In genomic region chr14:59275668-59276067, GRCh38 we compare ENCODE assay signal across 8 cellular contexts.
A peak's percentile ranks its signal among the peaks of the same experiment; 100 is the strongest.
DNase-seq lines count a peak whose midpoint lies in the region; ATAC-seq and TF ChIP-seq lines count a peak whose summit lies in the region.

No MANE protein-coding gene starts in this region.

- TF ChIP-seq CTCF in Panc1 (IDR thresholded peaks at IDR 0.05) (no peak), fibroblast of lung (conservative IDR thresholded peaks at IDR 0.05 in 1 of 2, IDR thresholded peaks at IDR 0.05 in 1 of 2; ENCODE audit: low read depth in 1 of 2, low read length in 2 of 2) (no peak), stomach (IDR thresholded peaks at IDR 0.05) (no peak), ovary (IDR thresholded peaks at IDR 0.05) (no peak)

- POLR2A ChIA-PET in Panc1 (lab: Charles Lee) = no interaction called here

- H3K27ac Mint-ChIP-seq in activated T-cell treated with anti-CD3 and anti-CD28 coated beads, Interleukin-2, amount 50 U/mL, for 72 hours = peak overlapping the region; percentile 76

- intact Hi-C loops in Panc1 (cut with micrococcal nuclease; ENCODE audit: unreplicated experiment) (no loop called here), stomach (cut with DNase I; ENCODE audit: low total_unique reads) (no loop called here), ovary (cut with DNase I) (no loop called here)

- H3K4me1 ChIP-seq in Panc1 (ENCODE audit: control insufficient read depth, insufficient read depth, low read length) = peaks cover 11% of the 10 kb centered on the region
- peaks cover 40% of the 10 kb centered on the region for H3K4me1 ChIP-seq in fibroblast of lung (ENCODE audit: control insufficient read depth, extremely low read depth, insufficient read depth, low read length)
- peaks cover 0 to 51% (median 22%) of the 10 kb centered on the region in 4 donors for H3K4me1 ChIP-seq in stomach
- peaks cover 12% of the 10 kb centered on the region for H3K4me1 ChIP-seq in ovary (ENCODE audit: insufficient read depth)

- peak in 1 of 2 donors; percentile 14 for DNase-seq in activated T-cell treated with anti-CD3 and anti-CD28 coated beads, Interleukin-2, amount 50 U/mL, for 72 hours
- DNase-seq in activated T-cell treated with anti-CD3 and anti-CD28 coated beads, Interleukin-2, amount 50 U/mL, for 1 hour = no peak
- DNase-seq in Panc1 (ENCODE audit: low read depth, low spot score) (peak; percentile 75), fibroblast of lung (ENCODE audit: low read depth in 2 of 2) (peak; percentile 88 to 94), stomach (no peak), ovary (no peak)
- DNase-seq in stimulated activated naive CD4-positive, alpha-beta T cell (lab: John Stamatoyannopoulos, UW) = no peak

- H3K9me3 ChIP-seq in Panc1 (ENCODE audit: control insufficient read depth, insufficient read depth, low read depth, low read length) = no peaks in the 10 kb centered on the region; the same call in 1 of the 2 replicates
- H3K9me3 ChIP-seq in fibroblast of lung (ENCODE audit: control insufficient read depth, insufficient read depth, low read depth, low read length) = no peaks in the 10 kb centered on the region
- no peaks in the 10 kb centered on the region for H3K9me3 ChIP-seq in stomach
- no peaks in the 10 kb centered on the region for H3K9me3 ChIP-seq in ovary

- no peak overlapping the region for H3K4me2 ChIP-seq in fibroblast of lung (ENCODE audit: extremely low read depth, insufficient read depth, low read length)

- H3K4me3 ChIP-seq in Panc1 (ENCODE audit: low read depth in 2 of 2, low read length in 2 of 2) = no peak overlapping the region; a peak in 1 of 4 replicates
- H3K4me3 ChIP-seq in fibroblast of lung (replicated peaks in 1 of 4; ENCODE audit: control extremely low read depth in 1 of 4, insufficient read depth in 1 of 4, low read depth in 3 of 4, low read length in 4 of 4) = no peak overlapping the region
- no peak overlapping the region for H3K4me3 ChIP-seq in stomach
- no peak overlapping the region for H3K4me3 ChIP-seq in ovary

- H3K79me2 ChIP-seq in fibroblast of lung (ENCODE audit: control insufficient read depth, insufficient read depth, low read length) = no peaks in the 10 kb centered on the region

- H4K20me1 ChIP-seq in fibroblast of lung (ENCODE audit: control insufficient read depth, extremely low read depth, insufficient read depth, low read length) = no peaks in the 10 kb centered on the region

- H2AFZ ChIP-seq in fibroblast of lung (ENCODE audit: low read length) = no peak overlapping the region

- H3K4me3 Mint-ChIP-seq in activated T-cell treated with anti-CD3 and anti-CD28 coated beads, Interleukin-2, amount 50 U/mL, for 72 hours = peak overlapping the region in 1 of 2 donors; percentile 78

- no peaks in the 10 kb centered on the region for H3K36me3 ChIP-seq in Panc1 (ENCODE audit: control insufficient read depth, insufficient read depth, low read length)
- no peaks in the 10 kb centered on the region for H3K36me3 ChIP-seq in fibroblast of lung (ENCODE audit: control insufficient read depth, insufficient read depth, low read length)
- no peaks in the 10 kb centered on the region for H3K36me3 ChIP-seq in stomach
- H3K36me3 ChIP-seq in ovary = no peaks in the 10 kb centered on the region

- TF ChIP-seq POLR2A in stomach (IDR thresholded peaks at IDR 0.05) (no peak), ovary (IDR thresholded peaks at IDR 0.05) (no peak)

- H3K27ac ChIP-seq in Panc1 (ENCODE audit: low read length) (peak overlapping the region; percentile 63; the same call in 1 of the 2 replicates), fibroblast of lung (ENCODE audit: insufficient read depth, low read length) (peak overlapping the region; percentile 31), stomach (peak overlapping the region in 3 of 5 donors; percentile 1 to 52 (median 16)), ovary (no peak overlapping the region)

- BruUV-seq in Panc1 (replicated peaks; lab: Mats Ljungman, UMichigan) = no TSS peak

- H3K27me3 ChIP-seq in Panc1 (ENCODE audit: control insufficient read depth, insufficient read depth, low read length) = no peaks in the 10 kb centered on the region
- no peaks in the 10 kb centered on the region for H3K27me3 ChIP-seq in fibroblast of lung (ENCODE audit: control insufficient read depth, insufficient read depth, low read length)
- no peaks in the 10 kb centered on the region for H3K27me3 ChIP-seq in stomach
- no peaks in the 10 kb centered on the region for H3K27me3 ChIP-seq in ovary

- in situ Hi-C loops in Panc1 (cut with HindIII; ENCODE audit: low pct_unique_long_range_greater_than_20kb, low sequenced_read_pairs) = no loop called here

- TF ChIP-seq EP300 in stomach (IDR thresholded peaks at IDR 0.05) = no peak
- no peak for TF ChIP-seq EP300 in ovary (IDR thresholded peaks at IDR 0.05)

- CTCF ChIA-PET in Panc1 (lab: Charles Lee) = interaction anchor here (0.6 kb wide), 1 partner anchor 194 kb away, joined by 14 read pairs; no protein-coding TSS in a partner anchor

- peaks cover 6% of the 10 kb centered on the region for H3K27me3 Mint-ChIP-seq in activated T-cell treated with anti-CD3 and anti-CD28 coated beads, Interleukin-2, amount 50 U/mL, for 72 hours (ENCODE audit: low read depth)

- H3K4me1 Mint-ChIP-seq in activated T-cell treated with anti-CD3 and anti-CD28 coated beads, Interleukin-2, amount 50 U/mL, for 72 hours (ENCODE audit: low read depth) = peaks cover 22% of the 10 kb centered on the region

- peak; percentile 89 to 90 for ATAC-seq in activated T-cell treated with anti-CD3 and anti-CD28 coated beads, Interleukin-2, amount 50 U/mL, for 72 hours (replicated peaks in 1 of 2)
- peak; percentile 92 for ATAC-seq in HG02973 (IDR thresholded peaks at IDR 0.05; ENCODE audit: unreplicated experiment)
- ATAC-seq in Panc1 = peak; percentile 85

- no peak overlapping the region for H3K9ac ChIP-seq in fibroblast of lung (ENCODE audit: insufficient read depth, low read length)

- no peaks in the 10 kb centered on the region for H3K36me3 Mint-ChIP-seq in activated T-cell treated with anti-CD3 and anti-CD28 coated beads, Interleukin-2, amount 50 U/mL, for 72 hours (ENCODE audit: insufficient read depth in 2 of 2)

- H3K9me3 Mint-ChIP-seq in activated T-cell treated with anti-CD3 and anti-CD28 coated beads, Interleukin-2, amount 50 U/mL, for 72 hours = no peaks in the 10 kb centered on the region

Comparison
In these comparisons a context has a peak if more than half of its experiments do, and no peak if none do; other contexts are left out.
1. DNase-seq: peak in Panc1 (single experiment) and fibroblast of lung (2 of 2); none in activated T-cell treated with anti-CD3 and anti-CD28 coated beads, Interleukin-2, amount 50 U/mL, for 1 hour (single experiment), stomach (single experiment), ovary (0 of 5) and stimulated activated naive CD4-positive, alpha-beta T cell (0 of 6).
2. H3K27ac ChIP-seq: peak in Panc1 (single experiment), fibroblast of lung (single experiment) and stomach (3 of 5); none in ovary (0 of 2).
3. Peak in every context shown above with its lines, with median percentiles within 50 percentile points of each other: ATAC-seq.